9 cellular contexts compared by ENCODE assay signal in the genomic region with DNA sequence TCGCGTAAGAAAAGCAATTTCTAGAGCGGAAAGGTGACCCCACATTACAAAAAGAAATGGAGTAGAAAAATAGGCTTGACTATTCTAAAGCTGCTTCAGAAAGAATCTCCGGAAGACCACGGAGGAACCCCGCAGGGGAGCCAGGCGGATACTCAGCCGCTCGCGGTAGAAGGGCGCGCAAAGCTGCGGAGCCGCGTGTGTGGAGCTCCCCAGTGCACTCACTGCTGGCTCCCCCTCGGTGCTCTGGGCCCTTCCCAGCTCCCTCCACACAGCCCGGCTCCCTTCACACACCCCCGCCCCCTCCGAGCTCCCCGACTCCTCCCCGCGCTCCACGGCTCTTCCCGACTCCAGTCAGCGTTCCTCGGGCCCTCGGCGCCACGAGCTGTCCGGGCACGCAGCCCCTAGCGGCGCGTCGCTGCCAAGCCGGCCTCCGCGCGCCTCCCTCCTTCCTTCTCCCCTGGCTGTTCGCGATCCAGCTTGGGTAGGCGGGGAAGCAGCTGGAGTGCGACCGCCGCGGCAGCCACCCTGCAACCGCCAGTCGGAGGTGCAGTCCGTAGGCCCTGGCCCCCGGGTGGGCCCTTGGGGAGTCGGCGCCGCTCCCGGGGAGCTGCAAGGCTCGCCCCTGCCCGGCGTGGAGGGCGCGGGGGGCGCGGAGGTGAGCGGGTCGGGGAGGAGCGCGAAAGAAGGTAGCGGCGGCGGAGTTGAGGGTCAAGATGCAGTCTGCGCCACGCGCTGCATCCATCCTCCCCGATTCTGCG. TPM values are rescaled to one million over a fixed set of nuclear protein-coding genes. Genes with fewer than 3 reads are reported as not detected.
DNase-seq lines count a peak whose midpoint lies in the region; ATAC-seq and TF ChIP-seq lines count a peak whose summit lies in the region.
"Had no signal": no experiment of that assay in that cellular context is flagged by ENCODE, and none has a peak within 500 bp of the region (broad histone marks: within the 10 kb centered on the region; RNA-seq: fewer than 3 reads in every experiment).

Gene STEAP2 (plus strand): TSS at position 350 of the 758 bp plus-strand sequence. CDS start 13,343 bp downstream, outside the sequence.

- H3K9me3 ChIP-seq in Caco-2: no peaks in the 10 kb centered on the region

- H3K4me1 ChIP-seq in Caco-2: 0 out of 2 replicates have a peak, but pooled peaks cover 8% of the 10 kb centered on the region

- H3K27me3 ChIP-seq in Caco-2 (replicated peaks; ENCODE audit: control insufficient read depth, insufficient read depth, low read length): no peaks in the 10 kb centered on the region

- BruUV-seq in Caco-2 (replicated peaks; lab: Mats Ljungman, UMichigan): no TSS peak

- H3K9me3 Mint-ChIP-seq in Caco-2 (ENCODE audit: unreplicated experiment): no peaks in the 10 kb centered on the region

- no peak within 1 kb of the TSS for H3K4me3 Mint-ChIP-seq in Caco-2 (ENCODE audit: unreplicated experiment)

- no peaks in the 10 kb centered on the region; the same call in 1 of the 2 replicates for H3K36me3 ChIP-seq in Caco-2 (ENCODE audit: control insufficient read depth, insufficient read depth, low read length)

- peak; percentile 71 to 80 for TF ChIP-seq CTCF in Caco-2 (IDR thresholded peaks at IDR 0.05; ENCODE audit: insufficient read depth in 1 of 2, low read depth in 1 of 2, low read length in 1 of 2, severe bottlenecking in 1 of 2, unreplicated experiment in 1 of 2)

- CTCF ChIA-PET in Caco-2 (lab: Charles Lee): interaction anchor here (0.6 to 1.9 kb wide), 16 partner anchors 12 to 1708 kb away, joined by 3 to 13 read pairs (median 4); partner anchors contain the start of gene STEAP1

- peak within 1 kb of the TSS; percentile 85 for H3K27ac Mint-ChIP-seq in Caco-2 (ENCODE audit: unreplicated experiment)

- ATAC-seq in GM19351 (IDR thresholded peaks at IDR 0.05; ENCODE audit: unreplicated experiment) (peak; percentile 93), HG03432 (IDR thresholded peaks at IDR 0.05; ENCODE audit: unreplicated experiment) (peak; percentile 94), left ventricle myocardium superior (peak; percentile 99)

- H3K4me3 ChIP-seq in Caco-2 (ENCODE audit: low read depth, low read length): peak within 1 kb of the TSS; percentile 67

- H3K4me1 Mint-ChIP-seq in Caco-2 (ENCODE audit: low read depth, unreplicated experiment): no peaks in the 10 kb centered on the region

- no peaks in the 10 kb centered on the region for H3K27me3 Mint-ChIP-seq in Caco-2 (ENCODE audit: insufficient read depth, unreplicated experiment)

- intact Hi-C loops in Caco-2 (cut with micrococcal nuclease; ENCODE audit: unreplicated experiment): loop anchor here (1.0 to 2.0 kb wide), 5 partner anchors 23 to 87 kb away; partner anchors contain the start of genes CFAP69 and STEAP1
- intact Hi-C loops in left ventricle myocardium superior (cut with micrococcal nuclease): no loop called here
- intact Hi-C loops in posterior cingulate gyrus (cut with DNase I): loop anchor here (10.0 kb wide), 1 partner anchor 57 kb away; the partner anchor contains the start of gene STEAP1

- no peaks in the 10 kb centered on the region for H3K36me3 Mint-ChIP-seq in Caco-2 (ENCODE audit: insufficient read depth, unreplicated experiment)

- DNase-seq in Caco-2: peak; percentile 93 to 94
- peak; percentile 75 for DNase-seq in NCI-H748 treated with DMSO at 0.1 percent for 48 hours (lab: John Stamatoyannopoulos, UW)
- peak; percentile 19 to 93 (median 75) for DNase-seq in anterior cingulate cortex (lab: John Stamatoyannopoulos, UW)
- peak; percentile 94 for DNase-seq in left ventricle myocardium superior
- peak; percentile 55 to 97 (median 86) for DNase-seq in posterior cingulate gyrus
- no peak for DNase-seq in SHP77 treated with DMSO at 0.1 percent for 48 hours (lab: John Stamatoyannopoulos, UW)

- POLR2A ChIA-PET in Caco-2 (lab: Charles Lee): interaction anchor here (0.5 to 1.7 kb wide), 3 partner anchors 31 to 70 kb away, joined by 3 to 6 read pairs (median 5); no protein-coding TSS in a partner anchor

RNA-seq across cellular contexts. Expression of gene STEAP2, which starts in this region (rescaled TPM):
- total RNA-seq in Caco-2 (2022): 12.7 and 13.5 TPM in 2 replicates
- 15.1 TPM for total RNA-seq in left ventricle myocardium superior
- total RNA-seq: activated CD8-positive, alpha-beta memory T cell treated with anti-CD3 and anti-CD28 coated beads for 36 hours had no signal
